In genomic region chr4:121599049-121599448, GRCh38 we compare ENCODE assay signal across 2 cellular contexts.
TF ChIP-seq lines count a peak whose summit lies in the region.

No MANE protein-coding gene starts in this region.

TF ChIP-seq in IMR-90, 13 proteins besides CTCF, POLR2A, EP300 and RAD21 (continued from another document):
- TF ChIP-seq, protein P1, sequence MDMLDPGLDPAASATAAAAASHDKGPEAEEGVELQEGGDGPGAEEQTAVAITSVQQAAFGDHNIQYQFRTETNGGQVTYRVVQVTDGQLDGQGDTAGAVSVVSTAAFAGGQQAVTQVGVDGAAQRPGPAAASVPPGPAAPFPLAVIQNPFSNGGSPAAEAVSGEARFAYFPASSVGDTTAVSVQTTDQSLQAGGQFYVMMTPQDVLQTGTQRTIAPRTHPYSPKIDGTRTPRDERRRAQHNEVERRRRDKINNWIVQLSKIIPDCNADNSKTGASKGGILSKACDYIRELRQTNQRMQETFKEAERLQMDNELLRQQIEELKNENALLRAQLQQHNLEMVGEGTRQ (IDR thresholded peaks at IDR 0.05; ENCODE audit: low read depth, low read length) = no peak

TF ChIP-seq in endothelial cell of umbilical vein, 7 proteins besides CTCF, POLR2A, EP300 and RAD21 (continued from another document):
- TF ChIP-seq EZH2 (IDR thresholded peaks at IDR 0.05; ENCODE audit: borderline replicate concordance, low read depth, low read length, severe bottlenecking) = no peak
- no peak for TF ChIP-seq POLR2AphosphoS5 (IDR thresholded peaks at IDR 0.05; ENCODE audit: insufficient read depth, low read depth, low read length)
